21 cellular contexts compared by ENCODE assay signal in genomic region chr2:127321306-127321705, GRCh38.
"Had no signal": no experiment of that assay in that cellular context is flagged by ENCODE, and none has a peak within 500 bp of the region (broad histone marks: within the 10 kb centered on the region; RNA-seq: fewer than 3 reads in every experiment).

No MANE protein-coding gene starts in this region.

- DNase-seq: activated CD4-positive, alpha-beta T cell treated with anti-CD3 and anti-CD28 coated beads, Interleukin-2, amount 50 U/mL, for 1 hour; activated CD4-positive, CD25-positive, alpha-beta regulatory T cell; activated CD8-positive, alpha-beta memory T cell treated with anti-CD3 and anti-CD28 coated beads for 24 hours; activated naive CD4-positive, alpha-beta T cell; erythroblast; foreskin fibroblast; hypothalamus; kidney glomerular epithelial cell; mesendoderm; natural killer cell; posterior cingulate gyrus; retina; stimulated activated CD4-positive, alpha-beta T cell treated with anti-CD3 and anti-CD28 coated beads, Interleukin-15, amount 100 ng/mL, for 24 hours; stimulated activated CD4-positive, alpha-beta T cell treated with anti-CD3 and anti-CD28 coated beads, Interleukin-4, amount 100 ng/mL, for 4 hours; stimulated activated CD8-positive, alpha-beta memory T cell treated with anti-CD3 and anti-CD28 coated beads, Interleukin-4, amount 100 ng/mL, for 48 hours; stimulated activated naive CD4-positive, alpha-beta T cell treated with Interleukin-2 at 50 U/mL for 16 hours; SW 1271; transverse colon had no signal

- H3K4me3 ChIP-seq: ascending aorta, cardiac muscle cell, skin epidermis, transverse colon had no signal

- H3K27me3 ChIP-seq: ascending aorta, cardiac muscle cell, transverse colon had no signal

- H3K27ac ChIP-seq: ascending aorta, cardiac muscle cell, skin epidermis, transverse colon had no signal

- H3K9me3 ChIP-seq: ascending aorta had no signal

- ATAC-seq: natural killer cell had no signal

- H3K4me1 ChIP-seq: ascending aorta, transverse colon had no signal
